ENCODE assay signal across 8 cellular contexts in the genomic region with DNA sequence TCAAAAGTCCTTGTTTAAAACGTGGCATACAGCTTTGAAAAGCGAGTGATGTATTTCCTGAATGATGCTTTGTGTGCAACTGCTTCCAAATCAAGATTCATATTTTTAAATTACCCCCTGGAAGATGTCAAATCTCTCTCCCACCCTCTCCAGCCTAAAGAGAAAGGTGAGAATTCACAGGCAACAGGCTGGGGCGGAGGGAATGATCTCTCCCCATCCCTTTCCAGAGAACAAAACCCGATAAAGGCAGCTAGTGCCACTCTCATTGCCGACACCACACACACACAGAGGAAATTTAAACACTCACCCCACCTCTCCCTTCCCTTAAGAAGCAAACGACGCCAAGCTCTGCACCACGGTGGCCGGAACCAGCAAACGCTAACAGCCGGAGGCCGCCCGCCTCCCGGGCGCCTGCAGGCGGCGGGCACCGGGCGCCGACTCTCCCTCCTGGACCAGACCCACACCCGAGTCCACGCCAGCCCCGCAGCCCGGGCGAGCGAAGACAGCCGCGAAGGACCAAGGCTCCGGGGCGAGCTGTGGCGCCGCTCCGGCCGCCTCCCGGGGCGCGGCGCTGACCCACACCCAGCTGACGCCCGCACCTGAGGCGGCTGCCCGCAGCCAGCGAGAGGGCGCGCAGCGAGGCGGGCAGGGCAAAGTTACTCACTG. TPM values are rescaled to one million over a fixed set of nuclear protein-coding genes. Genes with fewer than 3 reads are reported as not detected.
A peak's percentile ranks its signal among the peaks of the same experiment; 100 is the strongest.
DNase-seq lines count a peak whose midpoint lies in the region; ATAC-seq and TF ChIP-seq lines count a peak whose summit lies in the region.

No MANE protein-coding gene starts in this region.

- no peaks in the 10 kb centered on the region for H3K27me3 Mint-ChIP-seq in T-helper 2 cell treated with Interferon-gamma antibody and Interleukin-4, amounts not matched to agents 5 μg/mL and 100 μg/mL, for 36 hours (ENCODE audit: low read depth)

- peaks cover 44% of the 10 kb centered on the region for H3K4me1 Mint-ChIP-seq in T-helper 2 cell treated with Interferon-gamma antibody and Interleukin-4, amounts not matched to agents 5 μg/mL and 100 μg/mL, for 36 hours (ENCODE audit: low read depth)

- H3K9me3 ChIP-seq in colonic mucosa: no peaks in the 10 kb centered on the region
- H3K9me3 ChIP-seq in lung (ENCODE audit: control insufficient read depth in 2 of 2, insufficient read depth in 1 of 2, low read length in 1 of 2): no peaks in the 10 kb centered on the region

- H3K4me1 ChIP-seq in colonic mucosa (peaks cover 8% of the 10 kb centered on the region), lung (ENCODE audit: control insufficient read depth in 2 of 2, insufficient read depth in 2 of 2, low read length in 2 of 2) (peaks cover 7 to 23% of the 10 kb centered on the region in 2 donors)

- DNase-seq in D341Med (ENCODE audit: low spot score) (peak; percentile 73), colonic mucosa (peak; percentile 43), lung (ENCODE audit: low spot score) (peak; percentile 41), iPS-NIHi11 (ENCODE audit: low spot score) (no peak)
- no peak for DNase-seq in T-helper 2 cell treated with Interferon-gamma antibody and Interleukin-4, amounts not matched to agents 5 μg/mL and 100 μg/mL, for 36 hours (ENCODE audit: low spot score)
- peak; percentile 8 to 13 for DNase-seq in stimulated activated CD8-positive, alpha-beta memory T cell treated with anti-CD3 and anti-CD28 coated beads, Interleukin-7, amount 100 ng/mL, for 1 hour (ENCODE audit: low read depth in 2 of 2)

- peak overlapping the region; percentile 81 for H3K27ac Mint-ChIP-seq in T-helper 2 cell treated with Interferon-gamma antibody and Interleukin-4, amounts not matched to agents 5 μg/mL and 100 μg/mL, for 36 hours

- peak overlapping the region; percentile 82 to 95 for H3K9ac ChIP-seq in colonic mucosa (ENCODE audit: low read depth in 2 of 2, low read length in 2 of 2)

- peak overlapping the region; percentile 96 for H3K27ac ChIP-seq in colonic mucosa
- peak overlapping the region; percentile 97 to 99 for H3K27ac ChIP-seq in lung (ENCODE audit: low read depth in 1 of 2, low read length in 1 of 2)

- H3K36me3 Mint-ChIP-seq in T-helper 2 cell treated with Interferon-gamma antibody and Interleukin-4, amounts not matched to agents 5 μg/mL and 100 μg/mL, for 36 hours (ENCODE audit: low read depth): peaks cover 31% of the 10 kb centered on the region

- peak overlapping the region; percentile 91 for H3K4me3 Mint-ChIP-seq in T-helper 2 cell treated with Interferon-gamma antibody and Interleukin-4, amounts not matched to agents 5 μg/mL and 100 μg/mL, for 36 hours

- WGBS in lung, 2 donors: 0% methylated on average over 47 of the region's 47 CpGs

- intact Hi-C loops in colonic mucosa (cut with DNase I): loop anchor here (10.0 kb wide), 1 partner anchor 195 kb away; a partner anchor contains a TSS

- H3K4me3 ChIP-seq in colonic mucosa: peak overlapping the region; percentile 65
- H3K4me3 ChIP-seq in lung: peak overlapping the region; percentile 87

- peak; percentile 30 for ATAC-seq in GM19463 (IDR thresholded peaks at IDR 0.05; ENCODE audit: unreplicated experiment)
- ATAC-seq in HG03521 (IDR thresholded peaks at IDR 0.05; ENCODE audit: unreplicated experiment): peak; percentile 19
- ATAC-seq in lung (ENCODE audit: insufficient read depth, low FRiP score): peak; percentile 3

- TF ChIP-seq CTCF in colonic mucosa (IDR thresholded peaks at IDR 0.05) (peak; percentile 16), lung (IDR thresholded peaks at IDR 0.05; ENCODE audit: control extremely low read depth, extremely low read depth) (no peak)

- H3K36me3 ChIP-seq in colonic mucosa (no peaks in the 10 kb centered on the region), lung (ENCODE audit: control insufficient read depth in 2 of 2, insufficient read depth in 2 of 2, low read length in 2 of 2) (peaks cover 0 to 3% of the 10 kb centered on the region in 2 donors)

- peaks cover 2% of the 10 kb centered on the region for H3K9me3 Mint-ChIP-seq in T-helper 2 cell treated with Interferon-gamma antibody and Interleukin-4, amounts not matched to agents 5 μg/mL and 100 μg/mL, for 36 hours

- no peaks in the 10 kb centered on the region for H3K27me3 ChIP-seq in colonic mucosa
- no peaks in the 10 kb centered on the region for H3K27me3 ChIP-seq in lung (ENCODE audit: control insufficient read depth, insufficient read depth)

RNA-seq across cellular contexts. Expression of a gene that starts 0.5 kb away (rescaled TPM):
- total RNA-seq in colonic mucosa (10 to 100 TPM; 22.4 to 30.3 TPM), lung (10 to 100 TPM; 30.3 to 49.2 TPM)
- polyA plus RNA-seq in lung: 10 to 100 TPM; 12.6 to 14.3 TPM

RNA-seq across cellular contexts. Expression of a gene that starts 1.8 kb away (rescaled TPM):
- total RNA-seq in colonic mucosa (100 to 1,000 TPM; 123 to 124 TPM), lung (100 to 1,000 TPM in 1 of 2 donors, 10 to 100 TPM in 1; 99.5 to 109 TPM)
- polyA plus RNA-seq in lung: 100 to 1,000 TPM in 1 of 2 donors, 10 to 100 TPM in 1; 93.8 to 132 TPM

Comparison
In these comparisons a context has a peak if more than half of its experiments do, and no peak if none do; other contexts are left out.
1. DNase-seq: peak in D341Med (single experiment), colonic mucosa (single experiment), lung (single experiment) and stimulated activated CD8-positive, alpha-beta memory T cell treated with anti-CD3 and anti-CD28 coated beads, Interleukin-7, amount 100 ng/mL, for 1 hour (2 of 2); none in T-helper 2 cell treated with Interferon-gamma antibody and Interleukin-4, amounts not matched to agents 5 μg/mL and 100 μg/mL, for 36 hours (single experiment) and iPS-NIHi11 (single experiment).
2. Peak in every context shown above with its lines, with median percentiles within 50 percentile points of each other: ATAC-seq.